25 cellular contexts compared by ENCODE assay signal in the genomic region with DNA sequence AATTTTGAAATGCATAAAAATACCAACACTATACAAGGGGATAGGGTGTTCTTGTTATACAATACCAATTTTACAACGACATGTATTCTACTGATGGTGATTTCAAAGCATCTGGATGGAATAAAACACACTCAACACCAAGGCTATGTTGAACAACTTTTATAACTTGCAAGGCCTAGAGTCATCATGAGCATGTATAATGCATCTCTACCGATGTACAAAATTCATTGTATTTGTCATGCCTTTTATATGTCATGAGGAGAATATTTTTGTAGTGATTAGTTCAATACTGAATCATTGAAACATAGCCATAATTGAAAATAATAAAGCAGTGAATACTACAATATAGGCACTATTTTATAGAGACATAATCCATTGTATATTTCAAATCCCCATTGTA.
"Had no signal": no experiment of that assay in that cellular context is flagged by ENCODE, and none has a peak within 500 bp of the region (broad histone marks: within the 10 kb centered on the region; RNA-seq: fewer than 3 reads in every experiment).

No MANE protein-coding gene starts in this region.

- H3K27me3 ChIP-seq: ascending aorta, left lung, neural progenitor cell, right lobe of liver had no signal

- H3K9me3 ChIP-seq: ascending aorta, left lung, lower lobe of right lung, right lobe of liver, thoracic aorta had no signal

- H3K4me3 ChIP-seq: ascending aorta, left lung, lower lobe of right lung, neural progenitor cell, right lobe of liver, skin epidermis, thoracic aorta had no signal

- ATAC-seq: right lobe of liver; stimulated activated effector memory CD8-positive, alpha-beta T cell treated with anti-CD3 and anti-CD28 coated beads, Interleukin-12 subunit alpha, Interleukin-12 subunit beta, amount 100 ng/mL, for 72 hours; T-helper 17 cell had no signal

- H3K36me3 ChIP-seq: ascending aorta, left lung, lower lobe of right lung, neural progenitor cell, right lobe of liver, thoracic aorta had no signal

- H3K4me2 ChIP-seq: neural progenitor cell had no signal

- DNase-seq: activated CD4-positive, alpha-beta memory T cell treated with anti-CD3 and anti-CD28 coated beads, Interleukin-2, amount 10 ng/mL, durations not matched to agents 7 days and 5 days; activated CD4-positive, alpha-beta T cell treated with anti-CD3 and anti-CD28 coated beads, Interleukin-2, amount 10 ng/mL, durations not matched to agents 24 days and 14 days; activated CD4-positive, CD25-positive, alpha-beta regulatory T cell treated with anti-CD3 and anti-CD28 coated beads, Interleukin-2, amount 50 U/mL, for 72 hours; activated CD8-positive, alpha-beta memory T cell treated with anti-CD3 and anti-CD28 coated beads, Interleukin-2, amount 50 U/mL, for 48 hours; activated gamma-delta T cell; activated naive CD4-positive, alpha-beta T cell treated with anti-CD3 and anti-CD28 coated beads, Interleukin-2, amount 10 ng/mL, durations not matched to agents 7 days and 5 days; activated naive CD8-positive, alpha-beta T cell treated with anti-CD3 and anti-CD28 coated beads, Interleukin-2, amount 10 ng/mL, durations not matched to agents 7 days and 5 days; activated T-cell treated with anti-CD3 and anti-CD28 coated beads, Interleukin-2, amount 50 U/mL, for 24 hours; cortex of kidney; left lung; lower lobe of right lung; natural killer cell; right lobe of liver; stimulated activated CD4-positive, alpha-beta T cell treated with anti-CD3 and anti-CD28 coated beads, Interleukin-4, amount 100 ng/mL, for 24 hours; T-helper 17 cell; T1000; trophoblast cell had no signal

- FAIRE-seq: endothelial cell of umbilical vein, frontal cortex, urothelium cell line had no signal

- H3K4me1 ChIP-seq: ascending aorta, left lung, lower lobe of right lung, right lobe of liver had no signal

- H3K27ac ChIP-seq: ascending aorta, left lung, lower lobe of right lung, neural progenitor cell, right lobe of liver, skin epidermis, thoracic aorta had no signal

- H2AFZ ChIP-seq: neural progenitor cell had no signal

- H3K9ac ChIP-seq: neural progenitor cell had no signal
